ENCODE assay signal across 9 cellular contexts in the genomic region with DNA sequence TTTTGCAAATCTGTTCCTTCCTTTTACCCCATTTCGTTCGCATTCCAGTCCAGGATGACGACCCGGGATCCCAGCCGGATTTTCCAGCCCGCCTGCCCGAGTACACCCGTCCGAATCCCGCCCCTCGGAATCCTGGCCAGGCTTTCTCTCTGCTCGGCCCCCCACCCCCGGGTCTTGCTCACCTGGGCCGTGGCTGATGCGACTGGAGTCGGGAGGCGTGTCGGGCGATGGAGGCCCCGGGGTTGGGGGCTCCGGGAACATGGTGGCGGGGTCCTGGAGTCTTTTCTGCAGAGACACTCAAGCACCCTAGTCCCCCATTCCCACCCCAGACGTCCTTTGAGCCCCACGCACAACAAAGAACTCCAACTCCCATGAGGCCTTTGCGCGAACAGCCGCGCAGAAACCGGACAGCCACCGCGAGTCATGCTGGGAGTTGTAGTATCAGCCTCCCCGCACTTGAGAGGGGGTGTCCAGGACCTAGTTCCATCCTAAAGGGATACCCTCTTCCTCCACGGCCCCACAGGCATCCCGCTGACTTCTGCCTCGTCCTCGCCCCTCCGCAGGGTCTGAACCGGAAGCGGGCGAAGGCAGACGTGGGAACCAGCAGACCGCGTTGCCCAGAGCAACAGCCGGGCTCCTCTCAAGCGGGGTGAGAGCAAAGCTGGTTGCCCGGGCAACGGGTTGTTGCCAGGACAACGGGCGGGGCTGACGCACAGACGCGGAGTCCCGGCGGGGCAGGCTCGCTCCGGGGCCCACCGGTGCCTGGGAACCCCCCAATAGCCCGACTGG. TPM values are rescaled to one million over a fixed set of nuclear protein-coding genes. Genes with fewer than 3 reads are reported as not detected.
A peak's percentile ranks its signal among the peaks of the same experiment; 100 is the strongest.
DNase-seq lines count a peak whose midpoint lies in the region; ATAC-seq and TF ChIP-seq lines count a peak whose summit lies in the region.
"Had no signal": no experiment of that assay in that cellular context is flagged by ENCODE, and none has a peak within 500 bp of the region (broad histone marks: within the 10 kb centered on the region; RNA-seq: fewer than 3 reads in every experiment).

No MANE protein-coding gene starts in this region.

- no peaks in the 10 kb centered on the region for H3K36me3 ChIP-seq in iPS-15b (ENCODE audit: control insufficient read depth, insufficient read depth, low read length)
- no peaks in the 10 kb centered on the region for H3K36me3 ChIP-seq in smooth muscle cell (ENCODE audit: low read depth)

- H3K27ac ChIP-seq in smooth muscle cell (ENCODE audit: low read depth) = no peak overlapping the region

- H2AFZ ChIP-seq in smooth muscle cell (ENCODE audit: low read depth) = no peak overlapping the region

- H3K4me1 ChIP-seq in iPS-15b (ENCODE audit: control insufficient read depth, insufficient read depth, low read length) = peaks cover 4% of the 10 kb centered on the region
- no peaks in the 10 kb centered on the region for H3K4me1 ChIP-seq in smooth muscle cell (ENCODE audit: low read depth)

- H3K9ac ChIP-seq in iPS-15b (ENCODE audit: low read depth, low read length) = no peak overlapping the region
- peak overlapping the region; percentile 11 for H3K9ac ChIP-seq in smooth muscle cell (ENCODE audit: low read depth)

- H3K27me3 ChIP-seq in iPS-15b (ENCODE audit: control insufficient read depth, insufficient read depth, low read length) = peaks cover 39% of the 10 kb centered on the region
- peaks cover 62% of the 10 kb centered on the region for H3K27me3 ChIP-seq in smooth muscle cell (ENCODE audit: low read depth)

- H3K4me3 ChIP-seq in astrocyte of the cerebellum (ENCODE audit: low read depth, low read length) (peak overlapping the region; percentile 11), iPS-15b (ENCODE audit: low read depth, low read length) (peak overlapping the region; percentile 80), smooth muscle cell (peak overlapping the region; percentile 56)
- H3K4me3 ChIP-seq: lung had no signal

- no peaks in the 10 kb centered on the region for H3K9me3 ChIP-seq in iPS-15b (ENCODE audit: control insufficient read depth, insufficient read depth, low read length)
- H3K9me3 ChIP-seq in smooth muscle cell (replicated peaks; ENCODE audit: low read depth) = no peaks in the 10 kb centered on the region

- peak; percentile 78 for ATAC-seq in HG02642 (IDR thresholded peaks at IDR 0.05; ENCODE audit: poor library complexity, unreplicated experiment)

- TF ChIP-seq CTCF in astrocyte of the cerebellum (IDR thresholded peaks at IDR 0.05; ENCODE audit: low read depth, low read length, missing control alignments) = no peak
- no peak for TF ChIP-seq CTCF in smooth muscle cell (IDR thresholded peaks at IDR 0.05; ENCODE audit: borderline replicate concordance, insufficient read depth, poor library complexity, severe bottlenecking)

- no peaks in the 10 kb centered on the region for H3F3A ChIP-seq in smooth muscle cell (ENCODE audit: low read depth)

- WGBS in smooth muscle cell (ENCODE audit: low lambda C conversion rate) = 6% methylated on average over 58 of the region's 58 CpGs

- peak; percentile 79 for DNase-seq in GM03348 (ENCODE audit: low spot score)
- peak; percentile 74 for DNase-seq in NCI-H1694 treated with DMSO at 0.1 percent for 48 hours (lab: John Stamatoyannopoulos, UW)
- peak; percentile 43 for DNase-seq in T1000 (lab: John Stamatoyannopoulos, UW)
- DNase-seq in astrocyte of the cerebellum (ENCODE audit: low read depth) = no peak
- peak; percentile 29 for DNase-seq in smooth muscle cell (lab: John Stamatoyannopoulos, UW; ENCODE audit: unreplicated experiment)
- DNase-seq in LoVo (ENCODE audit: low spot score) = no peak

- H4K20me1 ChIP-seq in smooth muscle cell (ENCODE audit: low read depth) = no peaks in the 10 kb centered on the region

- H3K4me2 ChIP-seq in smooth muscle cell = peak overlapping the region; percentile 93

- no peaks in the 10 kb centered on the region for H3K79me2 ChIP-seq in smooth muscle cell (ENCODE audit: low read depth)

- in situ Hi-C loops in astrocyte of the cerebellum (cut with HindIII; ENCODE audit: low sequenced_read_pairs) = loop anchor here (5.0 to 10.0 kb wide), 4 partner anchors 76 to 236 kb away; partner anchors contain the start of genes COX6B2, PPP6R1 and RPL28

RNA-seq across cellular contexts. Expression of gene SYT5, which starts 1.1 kb away (rescaled TPM):
- total RNA-seq in smooth muscle cell = not detected in 2 replicates
- 0.17 TPM in 1 of 2 replicates, not detected in the other for polyA plus RNA-seq in smooth muscle cell

RNA-seq across cellular contexts. Expression of gene DNAAF3, which starts 12.6 kb away (rescaled TPM):
- total RNA-seq in smooth muscle cell = 0.76 and 1.3 TPM in 2 replicates
- polyA plus RNA-seq in smooth muscle cell = 0.97 and 1.4 TPM in 2 replicates

RNA-seq across cellular contexts. Expression of gene TNNI3, which starts 21.4 kb away (rescaled TPM):
- total RNA-seq in smooth muscle cell = not detected in 2 replicates
- 1.8 and 3.0 TPM in 2 replicates for polyA plus RNA-seq in smooth muscle cell

RNA-seq across cellular contexts. Expression of gene TNNT1, which starts 30.0 kb away (rescaled TPM):
- 24.9 and 27.1 TPM in 2 replicates for total RNA-seq in smooth muscle cell
- 24.5 and 54.0 TPM in 2 replicates for polyA plus RNA-seq in smooth muscle cell

RNA-seq across cellular contexts. Expression of gene PTPRH, which starts 30.3 kb away (rescaled TPM):
- 0.18 and 0.31 TPM in 2 replicates for total RNA-seq in smooth muscle cell
- polyA plus RNA-seq in smooth muscle cell = 0.46 TPM in 1 of 2 replicates, not detected in the other

Comparison
In these comparisons a context has a peak if more than half of its experiments do, and no peak if none do; other contexts are left out.
1. DNase-seq: peak in GM03348 (single experiment), NCI-H1694 treated with DMSO at 0.1 percent for 48 hours (single experiment), T1000 (single experiment) and smooth muscle cell (single experiment); none in astrocyte of the cerebellum (single experiment) and LoVo (single experiment).
2. H3K4me3 ChIP-seq: peak in every context shown above with its lines; median percentile 80 in iPS-15b; 56 in smooth muscle cell; 11 in astrocyte of the cerebellum.